Comparison of ENCODE assay signal across 18 cellular contexts in the genomic region with DNA sequence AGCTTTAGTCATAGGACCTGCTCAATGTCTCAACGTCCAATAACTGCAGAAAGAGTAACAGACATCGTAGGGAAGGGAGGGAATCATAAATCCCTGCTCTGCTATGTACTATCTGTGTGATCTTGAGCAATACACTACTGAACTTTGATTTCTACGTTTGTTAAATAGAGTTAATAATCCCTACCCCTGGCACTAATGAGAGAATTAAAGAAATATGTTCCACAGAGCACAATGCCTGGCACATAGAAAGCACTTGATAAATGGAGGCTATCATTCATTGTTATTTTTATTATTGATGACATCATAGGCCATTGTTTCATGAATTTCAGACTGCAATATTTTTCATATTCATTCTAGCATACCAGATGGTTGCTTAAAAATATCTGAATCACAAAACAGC.
DNase-seq lines count a peak whose midpoint lies in the region; TF ChIP-seq lines count a peak whose summit lies in the region.
"Had no signal": no experiment of that assay in that cellular context is flagged by ENCODE, and none has a peak within 500 bp of the region (broad histone marks: within the 10 kb centered on the region; RNA-seq: fewer than 3 reads in every experiment).

No MANE protein-coding gene starts in this region.

- H3K9ac ChIP-seq in GM23248 (no peak overlapping the region), mesenchymal stem cell (ENCODE audit: low read length) (peak overlapping the region; percentile 55)

- H3K4ac ChIP-seq in mesenchymal stem cell (ENCODE audit: low read depth in 1 of 2, low read length in 2 of 2), result no peak overlapping the region

- no peak overlapping the region for H2BK120ac ChIP-seq in mesenchymal stem cell (ENCODE audit: low read depth, low read length)

- no peak overlapping the region for H2BK12ac ChIP-seq in mesenchymal stem cell (ENCODE audit: low read length in 2 of 2)

- H3K27ac ChIP-seq in ACC112 (ENCODE audit: low read depth, low read length), result peak overlapping the region; percentile 98
- peak overlapping the region; percentile 10 for H3K27ac ChIP-seq in GM23248
- H3K27ac ChIP-seq in mesenchymal stem cell (ENCODE audit: low read length, poor library complexity, severe bottlenecking), result no peak overlapping the region
- H3K27ac ChIP-seq: C4-2B, SJCRH30 had no signal

- no peak overlapping the region for H4K8ac ChIP-seq in mesenchymal stem cell (ENCODE audit: low read length)

- H3K14ac ChIP-seq in mesenchymal stem cell (ENCODE audit: low read length in 2 of 2), result no peak overlapping the region

- no peak overlapping the region for H2AK5ac ChIP-seq in mesenchymal stem cell (ENCODE audit: low read length, severe bottlenecking)

- no peak overlapping the region for H3K23ac ChIP-seq in mesenchymal stem cell (ENCODE audit: low read length in 2 of 2)

- H2AFZ ChIP-seq in ACC112 (ENCODE audit: low read length, unreplicated experiment) (no peak overlapping the region), GM23248 (no peak overlapping the region), mesenchymal stem cell (ENCODE audit: low read depth, low read length) (no peak overlapping the region)

- H3K9me3 ChIP-seq in GM23248 (ENCODE audit: low read depth) (no peaks in the 10 kb centered on the region), mesenchymal stem cell (ENCODE audit: control insufficient read depth, low read length) (no peaks in the 10 kb centered on the region)
- H3K9me3 ChIP-seq: SJCRH30 had no signal

- H2BK15ac ChIP-seq in mesenchymal stem cell (ENCODE audit: low read depth, poor library complexity, severe bottlenecking), result no peak overlapping the region

- 23 to 24% methylated on average over 3 of the region's 3 CpGs for WGBS in GM23248 (ENCODE audit: low coverage in 1 of 2, low lambda C conversion rate in 2 of 2, missing lambda C conversion rate in 2 of 2), 2 experiments
- WGBS in mesenchymal stem cell, result 82% methylated on average over 2 of the region's 3 CpGs

- no peaks in the 10 kb centered on the region for H3K79me1 ChIP-seq in mesenchymal stem cell (replicated peaks; ENCODE audit: low read length, poor library complexity, severe bottlenecking)

- intact Hi-C loops in cardiac septum (cut with DNase I), result no loop called here

- H3K27me3 ChIP-seq in ACC112 (ENCODE audit: insufficient read depth, low read length), result no peaks in the 10 kb centered on the region
- no peaks in the 10 kb centered on the region for H3K27me3 ChIP-seq in GM23248 (replicated peaks; ENCODE audit: insufficient read depth)
- no peaks in the 10 kb centered on the region for H3K27me3 ChIP-seq in mesenchymal stem cell (ENCODE audit: control insufficient read depth in 1 of 2, insufficient read depth in 1 of 2, low read length in 2 of 2)
- H3K27me3 ChIP-seq: SJCRH30 had no signal

- peaks cover 46% of the 10 kb centered on the region for H3K4me1 ChIP-seq in ACC112 (ENCODE audit: control insufficient read depth, insufficient read depth, low read length, unreplicated experiment)
- peaks cover 27% of the 10 kb centered on the region for H3K4me1 ChIP-seq in GM23248 (ENCODE audit: insufficient read depth)
- H3K4me1 ChIP-seq in mesenchymal stem cell (ENCODE audit: control insufficient read depth, insufficient read depth, low read depth, low read length), result no peaks in the 10 kb centered on the region
- H3K4me1 ChIP-seq: SJCRH30 had no signal

- no peak for DNase-seq in GM23248
- DNase-seq in fibroblast of mammary gland (ENCODE audit: low read depth), result peak; percentile 45
- no peak for DNase-seq in mesenchymal stem cell
- no peak for DNase-seq in HuH-7 (ENCODE audit: low spot score)
- no peak for DNase-seq in NCI-H524 treated with DMSO at 0.1 percent for 48 hours (lab: John Stamatoyannopoulos, UW)
- no peak for DNase-seq in NCI-H526 treated with DMSO at 0.1 percent for 48 hours (lab: John Stamatoyannopoulos, UW)
- no peak for DNase-seq in cardiac septum (ENCODE audit: low spot score)
- DNase-seq: DMS 273 treated with DMSO at 0.1 percent for 48 hours, GF-D8, H9, MV-4-11, NCI-H1417, NCI-H187 treated with DMSO at 0.1 percent for 48 hours, NCI-H345, OCI-M1, SJCRH30 had no signal

- no peak overlapping the region for H2BK5ac ChIP-seq in mesenchymal stem cell (ENCODE audit: low read depth, low read length, poor library complexity, severe bottlenecking)

- no peak overlapping the region for H3K4me3 ChIP-seq in ACC112 (ENCODE audit: low read depth, low read length)
- no peak overlapping the region for H3K4me3 ChIP-seq in GM23248
- H3K4me3 ChIP-seq in fibroblast of mammary gland (ENCODE audit: control insufficient read depth, low read depth, low read length), result no peak overlapping the region
- no peak overlapping the region for H3K4me3 ChIP-seq in mesenchymal stem cell (ENCODE audit: insufficient read depth in 1 of 2, low read depth in 1 of 2, low read length in 2 of 2)
- H3K4me3 ChIP-seq: SJCRH30 had no signal

- H3K36me3 ChIP-seq in ACC112 (ENCODE audit: insufficient read depth, low read length), result no peaks in the 10 kb centered on the region
- no peaks in the 10 kb centered on the region for H3K36me3 ChIP-seq in GM23248 (ENCODE audit: low read depth)
- peaks cover 0 to 6% of the 10 kb centered on the region in 2 experiments for H3K36me3 ChIP-seq in mesenchymal stem cell (ENCODE audit: control insufficient read depth in 1 of 2, insufficient read depth in 2 of 2, low read depth in 1 of 2, low read length in 2 of 2)
- H3K36me3 ChIP-seq: SJCRH30 had no signal

- H3K4me2 ChIP-seq in GM23248 (ENCODE audit: unreplicated experiment) (peak overlapping the region; percentile 9), mesenchymal stem cell (ENCODE audit: low read length, poor library complexity, severe bottlenecking) (no peak overlapping the region)

- peaks cover 17% of the 10 kb centered on the region for H3F3A ChIP-seq in GM23248 (ENCODE audit: insufficient read depth)

- no peak overlapping the region for H3K18ac ChIP-seq in mesenchymal stem cell (ENCODE audit: low read depth in 1 of 2, low read length in 2 of 2)

- no peak overlapping the region for H4K91ac ChIP-seq in mesenchymal stem cell (ENCODE audit: low read length)

- 0 out of 2 replicates have a peak, but pooled peaks cover 3% of the 10 kb centered on the region for H3K9me2 ChIP-seq in GM23248 (ENCODE audit: insufficient read depth)

- no peak for TF ChIP-seq CTCF in fibroblast of mammary gland (conservative IDR thresholded peaks at IDR 0.05; ENCODE audit: control insufficient read depth, insufficient read depth, low read depth, low read length)

- in situ Hi-C loops in GM23248 (cut with MboI), result no loop called here

- no peaks in the 10 kb centered on the region for H4K20me1 ChIP-seq in GM23248 (ENCODE audit: insufficient read depth)

- H3K79me2 ChIP-seq in ACC112 (ENCODE audit: control insufficient read depth, insufficient read depth, low read length, unreplicated experiment) (peaks cover 58% of the 10 kb centered on the region), GM23248 (ENCODE audit: insufficient read depth) (peaks cover 19% of the 10 kb centered on the region)
